24 cellular contexts compared by ENCODE assay signal in the genomic region with DNA sequence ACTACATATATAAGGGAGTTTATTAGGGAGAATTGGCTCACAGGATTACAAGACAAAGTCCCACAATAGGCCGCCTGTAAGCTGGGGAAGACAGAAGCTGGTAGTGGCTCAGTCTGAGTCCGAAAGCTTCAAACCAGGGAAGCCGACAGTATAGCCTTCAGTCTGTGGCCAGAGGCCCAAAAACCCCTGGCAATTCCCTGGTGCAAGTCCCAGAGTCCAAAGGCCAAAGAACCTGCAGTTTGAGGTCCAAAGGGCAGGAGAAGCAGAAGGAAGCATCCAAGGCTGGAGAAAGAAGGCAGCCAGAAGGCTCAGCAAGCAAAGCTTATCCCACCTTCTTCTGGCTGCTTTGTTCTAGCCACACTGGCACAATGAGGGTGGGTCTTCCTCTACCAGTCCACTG.
"Had no signal": no experiment of that assay in that cellular context is flagged by ENCODE, and none has a peak within 500 bp of the region (broad histone marks: within the 10 kb centered on the region; RNA-seq: fewer than 3 reads in every experiment).

No MANE protein-coding gene starts in this region.

- H3K27me3 ChIP-seq: breast epithelium, cardiac muscle cell, dorsolateral prefrontal cortex had no signal

- H3K27ac ChIP-seq: breast epithelium, cardiac muscle cell, coronary artery had no signal

- H3K4me3 ChIP-seq: breast epithelium, cardiac muscle cell, coronary artery, dorsolateral prefrontal cortex had no signal

- H3K36me3 ChIP-seq: breast epithelium, cardiac muscle cell had no signal

- DNase-seq: activated CD4-positive, alpha-beta memory T cell treated with anti-CD3 and anti-CD28 coated beads, Interleukin-2, amount 10 ng/mL, durations not matched to agents 7 days and 5 days; activated CD4-positive, alpha-beta T cell treated with anti-CD3 and anti-CD28 coated beads for 4 hours; activated CD4-positive, alpha-beta T cell treated with anti-CD3 and anti-CD28 coated beads, Interleukin-2, amount 10 ng/mL, durations not matched to agents 7 days and 5 days; activated CD4-positive, alpha-beta T cell treated with anti-CD3 and anti-CD28 coated beads, Interleukin-2, amount 50 U/mL, for 4 hours; activated CD4-positive, CD25-positive, alpha-beta regulatory T cell; activated CD4-positive, CD25-positive, alpha-beta regulatory T cell treated with anti-CD3 and anti-CD28 coated beads, Interleukin-2, amount 50 U/mL, for 72 hours; activated CD8-positive, alpha-beta memory T cell treated with anti-CD3 and anti-CD28 coated beads, Interleukin-2, amount 50 U/mL, for 48 hours; activated gamma-delta T cell; activated naive CD4-positive, alpha-beta T cell treated with anti-CD3 and anti-CD28 coated beads, Interleukin-2, amount 50 U/mL, for 16 hours; activated naive CD4-positive, alpha-beta T cell treated with Interleukin-2 at 50 U/mL for 16 hours; activated T-cell treated with anti-CD3 and anti-CD28 coated beads for 4 hours; activated T-cell treated with anti-CD3 and anti-CD28 coated beads, Interleukin-2, amount 50 U/mL, for 24 hours; activated T-cell treated with anti-CD3 and anti-CD28 coated beads, Interleukin-2, amount 50 U/mL, for 72 hours; amygdala; aorta; dorsolateral prefrontal cortex; effector memory CD4-positive, alpha-beta T cell; endodermal cell; foreskin fibroblast; T-helper 2 cell had no signal

- ATAC-seq: activated T-cell treated with anti-CD3 and anti-CD28 coated beads, Interleukin-2, amount 50 U/mL, for 72 hours; esophagus mucosa had no signal

- H3K4me1 ChIP-seq: breast epithelium had no signal
